14 cellular contexts compared by ENCODE assay signal in genomic region chr15:85673326-85673725, GRCh38.
DNase-seq lines count a peak whose midpoint lies in the region; ATAC-seq, FAIRE-seq and TF ChIP-seq lines count a peak whose summit lies in the region.
"Had no signal": no experiment of that assay in that cellular context is flagged by ENCODE, and none has a peak within 500 bp of the region (broad histone marks: within the 10 kb centered on the region; RNA-seq: fewer than 3 reads in every experiment).

No MANE protein-coding gene starts in this region.

- H3K4me1 ChIP-seq in adipocyte (ENCODE audit: control insufficient read depth, insufficient read depth, low read length), result peaks cover 26% of the 10 kb centered on the region
- peaks cover 15% of the 10 kb centered on the region for H3K4me1 ChIP-seq in HepG2 (ENCODE audit: insufficient read depth, low read length)

- no peak for TF ChIP-seq EP300 in HepG2 (IDR thresholded peaks at IDR 0.05; ENCODE audit: low read depth in 2 of 2, low read length in 2 of 2)
- TF ChIP-seq EP300 in HepG2 (CRISPR knock-in tag; IDR thresholded peaks at IDR 0.05; ENCODE audit: borderline replicate concordance), result no peak

- no peaks in the 10 kb centered on the region; the same call in 1 of the 2 replicates for H3K27me3 Mint-ChIP-seq in HFFc6 (ENCODE audit: insufficient read depth)
- H3K27me3 Mint-ChIP-seq: activated naive CD4-positive, alpha-beta T cell treated with anti-CD3 and anti-CD28 coated beads, Interleukin-2, amount 10 ng/mL, durations not matched to agents 7 days and 5 days had no signal

- H3K36me3 ChIP-seq in adipocyte (ENCODE audit: control insufficient read depth, insufficient read depth, low read length, severe bottlenecking) (peaks cover 56% of the 10 kb centered on the region), HepG2 (replicated peaks in 1 of 2; ENCODE audit: control insufficient read depth in 1 of 2, insufficient read depth in 2 of 2, low read length in 2 of 2) (peaks cover 1 to 14% of the 10 kb centered on the region in 2 experiments; a peak in 2 of 5 replicates)

- TF ChIP-seq RAD21 in HepG2 (CRISPR knock-in tag; IDR thresholded peaks at IDR 0.05), result no peak

- no peak overlapping the region for H3K4me2 ChIP-seq in HepG2 (ENCODE audit: low read depth, low read length)
- H3K4me2 ChIP-seq: BLaER1 treated with 17β-estradiol and CSF1 and Interleukin-3, amounts not matched to agents 10 nM and 100 nM had no signal

- in situ Hi-C loops in HepG2 (cut with HindIII; ENCODE audit: extremely low pct_ligation_motif_present, low pct_unique_long_range_greater_than_20kb), result no loop called here

- POLR2A ChIA-PET in HepG2 (lab: Yijun Ruan, JAX), result interaction anchor here (1.4 kb wide), 1 partner anchor 34 kb away, joined by 5 read pairs; no protein-coding TSS in a partner anchor

- H3K27ac Mint-ChIP-seq in HFFc6, result peak overlapping the region; percentile 83
- H3K27ac Mint-ChIP-seq in stimulated activated effector memory CD8-positive, alpha-beta T cell treated with anti-CD3 and anti-CD28 coated beads, Interleukin-12 subunit alpha, Interleukin-12 subunit beta, amount 100 ng/mL, for 72 hours, result peak overlapping the region; percentile 74
- H3K27ac Mint-ChIP-seq: activated naive CD4-positive, alpha-beta T cell treated with anti-CD3 and anti-CD28 coated beads, Interleukin-2, amount 10 ng/mL, durations not matched to agents 7 days and 5 days had no signal

- H3K9me3 Mint-ChIP-seq in HFFc6, result no peaks in the 10 kb centered on the region
- H3K9me3 Mint-ChIP-seq in stimulated activated effector memory CD8-positive, alpha-beta T cell treated with anti-CD3 and anti-CD28 coated beads, Interleukin-12 subunit alpha, Interleukin-12 subunit beta, amount 100 ng/mL, for 72 hours, result no peaks in the 10 kb centered on the region
- H3K9me3 Mint-ChIP-seq: activated naive CD4-positive, alpha-beta T cell treated with anti-CD3 and anti-CD28 coated beads, Interleukin-2, amount 10 ng/mL, durations not matched to agents 7 days and 5 days had no signal

- H3K9ac ChIP-seq in adipocyte (ENCODE audit: low read length) (no peak overlapping the region), HepG2 (ENCODE audit: insufficient read depth, low read depth, low read length) (no peak overlapping the region)
- H3K9ac ChIP-seq: BLaER1 treated with 17β-estradiol and CSF1 and Interleukin-3, amounts not matched to agents 10 nM and 100 nM had no signal

- H3K79me2 ChIP-seq in HepG2 (ENCODE audit: insufficient read depth, low read length), result no peaks in the 10 kb centered on the region

- no TSS peak for BruUV-seq in HepG2 (replicated peaks; lab: Mats Ljungman, UMichigan)

- no peak for DNase-seq in HFFc6
- DNase-seq in adipocyte (ENCODE audit: low read depth), result peak; percentile 66
- no peak for DNase-seq in HepG2 (ENCODE audit: low spot score)
- no peak for DNase-seq in stimulated activated effector memory CD8-positive, alpha-beta T cell treated with anti-CD3 and anti-CD28 coated beads, Interleukin-12 subunit alpha, Interleukin-12 subunit beta, amount 100 ng/mL, for 72 hours (ENCODE audit: low spot score in 2 of 2)
- DNase-seq in NAMALWA (ENCODE audit: low spot score), result no peak
- DNase-seq: activated naive CD4-positive, alpha-beta T cell treated with anti-CD3 and anti-CD28 coated beads, Interleukin-2, amount 10 ng/mL, durations not matched to agents 7 days and 5 days; caudate nucleus; NCI-H1092 treated with DMSO at 0.1 percent for 48 hours; NCI-H2227 treated with DMSO at 0.1 percent for 48 hours had no signal

- H3K36me3 Mint-ChIP-seq in HFFc6 (ENCODE audit: low read depth), result peaks cover 20% of the 10 kb centered on the region
- H3K36me3 Mint-ChIP-seq in stimulated activated effector memory CD8-positive, alpha-beta T cell treated with anti-CD3 and anti-CD28 coated beads, Interleukin-12 subunit alpha, Interleukin-12 subunit beta, amount 100 ng/mL, for 72 hours, result peaks cover 98% of the 10 kb centered on the region

- H3K4me3 ChIP-seq in adipocyte (ENCODE audit: low read length) (no peak overlapping the region), HepG2 (replicated peaks in 1 of 3; ENCODE audit: insufficient read depth in 1 of 3, low read depth in 2 of 3, low read length in 3 of 3) (no peak overlapping the region)
- H3K4me3 ChIP-seq: BLaER1 treated with 17β-estradiol and CSF1 and Interleukin-3, amounts not matched to agents 10 nM and 100 nM; skin epidermis had no signal

- no peaks in the 10 kb centered on the region for H4K20me1 ChIP-seq in HepG2 (ENCODE audit: insufficient read depth, low read length)

- H3K4me1 Mint-ChIP-seq in HFFc6 (ENCODE audit: low read depth), result peaks cover 55% of the 10 kb centered on the region
- peaks cover 34% of the 10 kb centered on the region for H3K4me1 Mint-ChIP-seq in stimulated activated effector memory CD8-positive, alpha-beta T cell treated with anti-CD3 and anti-CD28 coated beads, Interleukin-12 subunit alpha, Interleukin-12 subunit beta, amount 100 ng/mL, for 72 hours

- TF ChIP-seq CTCF in HFFc6 (IDR thresholded peaks at IDR 0.05), result no peak
- TF ChIP-seq CTCF in HepG2 (CRISPR knock-in tag; IDR thresholded peaks at IDR 0.05), result no peak

- H3K9me3 ChIP-seq in adipocyte (ENCODE audit: control insufficient read depth, low read length) (no peaks in the 10 kb centered on the region), HepG2 (ENCODE audit: low read length) (no peaks in the 10 kb centered on the region)
- H3K9me3 ChIP-seq: BLaER1 treated with 17β-estradiol and CSF1 and Interleukin-3, amounts not matched to agents 10 nM and 100 nM had no signal

- no peak for ATAC-seq in HepG2
- ATAC-seq in stimulated activated effector memory CD8-positive, alpha-beta T cell treated with anti-CD3 and anti-CD28 coated beads, Interleukin-12 subunit alpha, Interleukin-12 subunit beta, amount 100 ng/mL, for 72 hours, result no peak
- no peak for ATAC-seq in GM21825 (IDR thresholded peaks at IDR 0.05; ENCODE audit: unreplicated experiment)
- ATAC-seq in GM19328 (IDR thresholded peaks at IDR 0.05; ENCODE audit: unreplicated experiment), result no peak

- no peak overlapping the region for H3K4me3 Mint-ChIP-seq in HFFc6
- H3K4me3 Mint-ChIP-seq in stimulated activated effector memory CD8-positive, alpha-beta T cell treated with anti-CD3 and anti-CD28 coated beads, Interleukin-12 subunit alpha, Interleukin-12 subunit beta, amount 100 ng/mL, for 72 hours, result no peak overlapping the region
- H3K4me3 Mint-ChIP-seq: activated naive CD4-positive, alpha-beta T cell treated with anti-CD3 and anti-CD28 coated beads, Interleukin-2, amount 10 ng/mL, durations not matched to agents 7 days and 5 days had no signal

- TF ChIP-seq POLR2A in HepG2 (IDR thresholded peaks at IDR 0.05; ENCODE audit: insufficient read depth in 1 of 2, low read depth in 2 of 2, low read length in 2 of 2), result no peak

- intact Hi-C loops in HepG2 (cut with micrococcal nuclease; ENCODE audit: unreplicated experiment), result no loop called here

- CTCF ChIA-PET in HepG2 (lab: Yijun Ruan, JAX; ENCODE audit: low intra/inter-chr PET ratio, low total read pairs), result no interaction called here

- 98% methylated on average over 5 of the region's 5 CpGs for WGBS in HepG2 (ENCODE audit: low lambda C conversion rate)

- peak overlapping the region; percentile 3 for H3K27ac ChIP-seq in HepG2 (ENCODE audit: extremely low read length, insufficient read depth, low read length)
- H3K27ac ChIP-seq: BLaER1 treated with 17β-estradiol and CSF1 and Interleukin-3, amounts not matched to agents 10 nM and 100 nM had no signal

- FAIRE-seq in HepG2 (lab: Jason Lieb, UNC), result no peak
- FAIRE-seq: TTC549 had no signal

- no peak overlapping the region for H2AFZ ChIP-seq in HepG2 (ENCODE audit: low read length)

- no peaks in the 10 kb centered on the region for H3K27me3 ChIP-seq in adipocyte (replicated peaks; ENCODE audit: control insufficient read depth, insufficient read depth, low read length)
- H3K27me3 ChIP-seq in HepG2 (ENCODE audit: control insufficient read depth in 1 of 2, insufficient read depth in 2 of 2, low read length in 2 of 2), result no peaks in the 10 kb centered on the region
- H3K27me3 ChIP-seq: BLaER1 treated with 17β-estradiol and CSF1 and Interleukin-3, amounts not matched to agents 10 nM and 100 nM had no signal

TF ChIP-seq in HepG2, 621 proteins besides CTCF, POLR2A, EP300 and RAD21:
- TF ChIP-seq HDAC6 (IDR thresholded peaks at IDR 0.05; ENCODE audit: low read depth, low read length), result no peak
- no peak for TF ChIP-seq ZFY (CRISPR knock-in tag; IDR thresholded peaks at IDR 0.05)
- TF ChIP-seq ATF3 (CRISPR knock-in tag; IDR thresholded peaks at IDR 0.05), result no peak
- TF ChIP-seq SCMH1 (CRISPR knock-in tag; IDR thresholded peaks at IDR 0.05; ENCODE audit: borderline replicate concordance), result no peak
- no peak for TF ChIP-seq XBP1 (CRISPR knock-in tag; IDR thresholded peaks at IDR 0.05)
- no peak for TF ChIP-seq RARG (CRISPR knock-in tag; IDR thresholded peaks at IDR 0.05; ENCODE audit: low read depth)
- no peak for TF ChIP-seq GMEB1 (CRISPR knock-in tag; IDR thresholded peaks at IDR 0.05; ENCODE audit: borderline replicate concordance)
- no peak for TF ChIP-seq SMARCE1 (IDR thresholded peaks at IDR 0.05; ENCODE audit: borderline replicate concordance)
- TF ChIP-seq MLLT10 (CRISPR knock-in tag; IDR thresholded peaks at IDR 0.05), result no peak
- no peak for TF ChIP-seq CHCHD3 (CRISPR knock-in tag; IDR thresholded peaks at IDR 0.05)
- TF ChIP-seq ZNF709 (CRISPR knock-in tag; IDR thresholded peaks at IDR 0.05), result no peak
- TF ChIP-seq ZNF317 (CRISPR knock-in tag; IDR thresholded peaks at IDR 0.05), result no peak
- no peak for TF ChIP-seq SOX6 (IDR thresholded peaks at IDR 0.05)
- no peak for TF ChIP-seq SOX6 (CRISPR knock-in tag; IDR thresholded peaks at IDR 0.05)
